Comparison of ENCODE assay signal across 1 cellular context in the genomic region with DNA sequence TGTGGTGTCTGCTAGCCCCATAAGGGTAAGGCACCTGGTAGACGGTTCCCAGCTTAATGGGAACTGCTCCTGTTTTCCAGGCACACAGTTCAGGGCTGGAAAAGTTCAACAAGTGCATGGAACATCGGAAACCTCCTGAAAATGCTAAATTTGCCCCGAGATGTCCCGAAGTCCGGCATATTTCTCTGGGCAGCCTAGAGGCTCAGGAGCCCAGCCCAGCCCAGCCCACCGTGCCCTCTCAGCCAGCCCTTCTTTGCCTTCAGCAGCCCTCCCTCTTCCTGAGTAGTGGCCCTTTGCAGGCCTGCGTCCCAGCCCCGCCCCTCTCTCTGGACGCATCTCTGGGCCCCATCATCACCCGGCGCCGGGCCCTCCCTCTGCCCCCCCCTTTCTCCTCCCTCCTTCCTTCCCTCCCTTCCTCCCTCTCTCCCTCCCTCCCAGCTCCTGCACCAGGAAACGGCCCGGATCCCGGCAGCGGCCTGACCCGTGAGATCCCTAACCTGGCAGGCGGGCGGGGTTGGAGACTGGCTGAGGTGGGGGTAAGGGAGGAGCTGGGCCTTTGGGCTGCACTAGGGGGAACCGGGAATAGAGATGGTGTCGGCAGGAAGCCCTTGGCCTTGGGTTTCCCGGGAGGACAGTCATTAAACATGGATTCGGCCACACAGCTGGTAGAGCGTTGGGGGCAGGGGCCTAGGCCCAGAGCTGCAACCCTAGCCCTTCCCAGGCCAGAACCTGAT.
TF ChIP-seq lines count a peak whose summit lies in the region.

A gene with protein sequence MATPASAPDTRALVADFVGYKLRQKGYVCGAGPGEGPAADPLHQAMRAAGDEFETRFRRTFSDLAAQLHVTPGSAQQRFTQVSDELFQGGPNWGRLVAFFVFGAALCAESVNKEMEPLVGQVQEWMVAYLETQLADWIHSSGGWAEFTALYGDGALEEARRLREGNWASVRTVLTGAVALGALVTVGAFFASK (plus strand): TSS at position 422 of the 734 bp plus-strand sequence. CDS start 935 bp downstream, outside the sequence.

TF ChIP-seq in HepG2, 621 proteins besides CTCF, POLR2A, EP300 and RAD21 (continued from another document and continues in another):
- TF ChIP-seq, protein P1, sequence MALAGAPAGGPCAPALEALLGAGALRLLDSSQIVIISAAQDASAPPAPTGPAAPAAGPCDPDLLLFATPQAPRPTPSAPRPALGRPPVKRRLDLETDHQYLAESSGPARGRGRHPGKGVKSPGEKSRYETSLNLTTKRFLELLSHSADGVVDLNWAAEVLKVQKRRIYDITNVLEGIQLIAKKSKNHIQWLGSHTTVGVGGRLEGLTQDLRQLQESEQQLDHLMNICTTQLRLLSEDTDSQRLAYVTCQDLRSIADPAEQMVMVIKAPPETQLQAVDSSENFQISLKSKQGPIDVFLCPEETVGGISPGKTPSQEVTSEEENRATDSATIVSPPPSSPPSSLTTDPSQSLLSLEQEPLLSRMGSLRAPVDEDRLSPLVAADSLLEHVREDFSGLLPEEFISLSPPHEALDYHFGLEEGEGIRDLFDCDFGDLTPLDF (CRISPR knock-in tag; IDR thresholded peaks at IDR 0.05), result 0 out of 2 replicates have a peak, but pooled peaks have one; percentile 16
- no peak for TF ChIP-seq ZNF75D (CRISPR knock-in tag; IDR thresholded peaks at IDR 0.05; ENCODE audit: borderline replicate concordance)
- TF ChIP-seq ZNF607 (CRISPR knock-in tag; IDR thresholded peaks at IDR 0.05; ENCODE audit: borderline replicate concordance), result no peak
- TF ChIP-seq CBX2 (IDR thresholded peaks at IDR 0.05; ENCODE audit: low read depth, low read length), result no peak
- no peak for TF ChIP-seq CBX2 (CRISPR knock-in tag; IDR thresholded peaks at IDR 0.05; ENCODE audit: low read depth)
- TF ChIP-seq TFE3 (CRISPR knock-in tag; IDR thresholded peaks at IDR 0.05), result peak; percentile 74; the same call in 1 of the 2 replicates
- TF ChIP-seq BCL6 (CRISPR knock-in tag; IDR thresholded peaks at IDR 0.05), result peak; percentile 23; the same call in 1 of the 2 replicates
- TF ChIP-seq, protein P2, sequence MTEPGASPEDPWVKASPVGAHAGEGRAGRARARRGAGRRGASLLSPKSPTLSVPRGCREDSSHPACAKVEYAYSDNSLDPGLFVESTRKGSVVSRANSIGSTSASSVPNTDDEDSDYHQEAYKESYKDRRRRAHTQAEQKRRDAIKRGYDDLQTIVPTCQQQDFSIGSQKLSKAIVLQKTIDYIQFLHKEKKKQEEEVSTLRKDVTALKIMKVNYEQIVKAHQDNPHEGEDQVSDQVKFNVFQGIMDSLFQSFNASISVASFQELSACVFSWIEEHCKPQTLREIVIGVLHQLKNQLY (CRISPR knock-in tag; IDR thresholded peaks at IDR 0.05), result 0 out of 2 replicates have a peak, but pooled peaks have one; percentile 25
- peak; percentile 99 for TF ChIP-seq ZNF225 (CRISPR knock-in tag; IDR thresholded peaks at IDR 0.05)
- TF ChIP-seq ZHX2 (IDR thresholded peaks at IDR 0.05; ENCODE audit: low read depth), result peak; percentile 97
- TF ChIP-seq ZHX2 (CRISPR knock-in tag; IDR thresholded peaks at IDR 0.05; ENCODE audit: borderline replicate concordance), result peak; percentile 17; the same call in 1 of the 2 replicates
- TF ChIP-seq NONO (IDR thresholded peaks at IDR 0.05), result peak; percentile 81; the same call in 1 of the 2 replicates
- no peak for TF ChIP-seq NONO (CRISPR knock-in tag; conservative IDR thresholded peaks at IDR 0.05)
- TF ChIP-seq HOXD1 (CRISPR knock-in tag; IDR thresholded peaks at IDR 0.05), result no peak; the same call in 1 of the 2 replicates
- no peak for TF ChIP-seq ELK4 (CRISPR knock-in tag; IDR thresholded peaks at IDR 0.05; ENCODE audit: borderline replicate concordance)
- peak; percentile 63 for TF ChIP-seq TBX3 (IDR thresholded peaks at IDR 0.05; ENCODE audit: borderline replicate concordance)
- peak; percentile 72; the same call in 1 of the 2 replicates for TF ChIP-seq ZNF44 (CRISPR knock-in tag; IDR thresholded peaks at IDR 0.05)
- TF ChIP-seq, protein P3, sequence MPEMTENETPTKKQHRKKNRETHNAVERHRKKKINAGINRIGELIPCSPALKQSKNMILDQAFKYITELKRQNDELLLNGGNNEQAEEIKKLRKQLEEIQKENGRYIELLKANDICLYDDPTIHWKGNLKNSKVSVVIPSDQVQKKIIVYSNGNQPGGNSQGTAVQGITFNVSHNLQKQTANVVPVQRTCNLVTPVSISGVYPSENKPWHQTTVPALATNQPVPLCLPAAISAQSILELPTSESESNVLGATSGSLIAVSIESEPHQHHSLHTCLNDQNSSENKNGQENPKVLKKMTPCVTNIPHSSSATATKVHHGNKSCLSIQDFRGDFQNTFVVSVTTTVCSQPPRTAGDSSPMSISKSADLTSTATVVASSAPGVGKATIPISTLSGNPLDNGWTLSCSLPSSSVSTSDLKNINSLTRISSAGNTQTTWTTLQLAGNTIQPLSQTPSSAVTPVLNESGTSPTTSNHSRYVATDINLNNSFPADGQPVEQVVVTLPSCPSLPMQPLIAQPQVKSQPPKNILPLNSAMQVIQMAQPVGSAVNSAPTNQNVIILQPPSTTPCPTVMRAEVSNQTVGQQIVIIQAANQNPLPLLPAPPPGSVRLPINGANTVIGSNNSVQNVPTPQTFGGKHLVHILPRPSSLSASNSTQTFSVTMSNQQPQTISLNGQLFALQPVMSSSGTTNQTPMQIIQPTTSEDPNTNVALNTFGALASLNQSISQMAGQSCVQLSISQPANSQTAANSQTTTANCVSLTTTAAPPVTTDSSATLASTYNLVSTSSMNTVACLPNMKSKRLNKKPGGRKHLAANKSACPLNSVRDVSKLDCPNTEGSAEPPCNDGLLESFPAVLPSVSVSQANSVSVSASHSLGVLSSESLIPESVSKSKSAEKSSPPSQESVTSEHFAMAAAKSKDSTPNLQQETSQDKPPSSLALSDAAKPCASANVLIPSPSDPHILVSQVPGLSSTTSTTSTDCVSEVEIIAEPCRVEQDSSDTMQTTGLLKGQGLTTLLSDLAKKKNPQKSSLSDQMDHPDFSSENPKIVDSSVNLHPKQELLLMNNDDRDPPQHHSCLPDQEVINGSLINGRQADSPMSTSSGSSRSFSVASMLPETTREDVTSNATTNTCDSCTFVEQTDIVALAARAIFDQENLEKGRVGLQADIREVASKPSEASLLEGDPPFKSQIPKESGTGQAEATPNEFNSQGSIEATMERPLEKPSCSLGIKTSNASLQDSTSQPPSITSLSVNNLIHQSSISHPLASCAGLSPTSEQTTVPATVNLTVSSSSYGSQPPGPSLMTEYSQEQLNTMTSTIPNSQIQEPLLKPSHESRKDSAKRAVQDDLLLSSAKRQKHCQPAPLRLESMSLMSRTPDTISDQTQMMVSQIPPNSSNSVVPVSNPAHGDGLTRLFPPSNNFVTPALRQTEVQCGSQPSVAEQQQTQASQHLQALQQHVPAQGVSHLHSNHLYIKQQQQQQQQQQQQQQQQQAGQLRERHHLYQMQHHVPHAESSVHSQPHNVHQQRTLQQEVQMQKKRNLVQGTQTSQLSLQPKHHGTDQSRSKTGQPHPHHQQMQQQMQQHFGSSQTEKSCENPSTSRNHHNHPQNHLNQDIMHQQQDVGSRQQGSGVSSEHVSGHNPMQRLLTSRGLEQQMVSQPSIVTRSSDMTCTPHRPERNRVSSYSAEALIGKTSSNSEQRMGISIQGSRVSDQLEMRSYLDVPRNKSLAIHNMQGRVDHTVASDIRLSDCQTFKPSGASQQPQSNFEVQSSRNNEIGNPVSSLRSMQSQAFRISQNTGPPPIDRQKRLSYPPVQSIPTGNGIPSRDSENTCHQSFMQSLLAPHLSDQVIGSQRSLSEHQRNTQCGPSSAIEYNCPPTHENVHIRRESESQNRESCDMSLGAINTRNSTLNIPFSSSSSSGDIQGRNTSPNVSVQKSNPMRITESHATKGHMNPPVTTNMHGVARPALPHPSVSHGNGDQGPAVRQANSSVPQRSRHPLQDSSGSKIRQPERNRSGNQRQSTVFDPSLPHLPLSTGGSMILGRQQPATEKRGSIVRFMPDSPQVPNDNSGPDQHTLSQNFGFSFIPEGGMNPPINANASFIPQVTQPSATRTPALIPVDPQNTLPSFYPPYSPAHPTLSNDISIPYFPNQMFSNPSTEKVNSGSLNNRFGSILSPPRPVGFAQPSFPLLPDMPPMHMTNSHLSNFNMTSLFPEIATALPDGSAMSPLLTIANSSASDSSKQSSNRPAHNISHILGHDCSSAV (CRISPR knock-in tag; IDR thresholded peaks at IDR 0.05; ENCODE audit: borderline replicate concordance), result 0 out of 2 replicates have a peak, but pooled peaks have one; percentile 92
- peak; percentile 86 for TF ChIP-seq ZFP41 (CRISPR knock-in tag; IDR thresholded peaks at IDR 0.05; ENCODE audit: borderline replicate concordance)
- TF ChIP-seq BATF2 (CRISPR knock-in tag; IDR thresholded peaks at IDR 0.05), result no peak
- TF ChIP-seq IKZF1 (IDR thresholded peaks at IDR 0.05), result no peak
- peak; percentile 97; the same call in 1 of the 2 replicates for TF ChIP-seq ZZZ3 (CRISPR knock-in tag; IDR thresholded peaks at IDR 0.05; ENCODE audit: borderline replicate concordance)
- TF ChIP-seq, protein P4, sequence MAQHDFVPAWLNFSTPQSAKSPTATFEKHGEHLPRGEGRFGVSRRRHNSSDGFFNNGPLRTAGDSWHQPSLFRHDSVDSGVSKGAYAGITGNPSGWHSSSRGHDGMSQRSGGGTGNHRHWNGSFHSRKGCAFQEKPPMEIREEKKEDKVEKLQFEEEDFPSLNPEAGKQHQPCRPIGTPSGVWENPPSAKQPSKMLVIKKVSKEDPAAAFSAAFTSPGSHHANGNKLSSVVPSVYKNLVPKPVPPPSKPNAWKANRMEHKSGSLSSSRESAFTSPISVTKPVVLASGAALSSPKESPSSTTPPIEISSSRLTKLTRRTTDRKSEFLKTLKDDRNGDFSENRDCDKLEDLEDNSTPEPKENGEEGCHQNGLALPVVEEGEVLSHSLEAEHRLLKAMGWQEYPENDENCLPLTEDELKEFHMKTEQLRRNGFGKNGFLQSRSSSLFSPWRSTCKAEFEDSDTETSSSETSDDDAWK (CRISPR knock-in tag; IDR thresholded peaks at IDR 0.05), result no peak
- TF ChIP-seq NAIF1 (CRISPR knock-in tag; IDR thresholded peaks at IDR 0.05; ENCODE audit: borderline replicate concordance), result no peak
